ENCODE assay signal across 14 cellular contexts in the genomic region with DNA sequence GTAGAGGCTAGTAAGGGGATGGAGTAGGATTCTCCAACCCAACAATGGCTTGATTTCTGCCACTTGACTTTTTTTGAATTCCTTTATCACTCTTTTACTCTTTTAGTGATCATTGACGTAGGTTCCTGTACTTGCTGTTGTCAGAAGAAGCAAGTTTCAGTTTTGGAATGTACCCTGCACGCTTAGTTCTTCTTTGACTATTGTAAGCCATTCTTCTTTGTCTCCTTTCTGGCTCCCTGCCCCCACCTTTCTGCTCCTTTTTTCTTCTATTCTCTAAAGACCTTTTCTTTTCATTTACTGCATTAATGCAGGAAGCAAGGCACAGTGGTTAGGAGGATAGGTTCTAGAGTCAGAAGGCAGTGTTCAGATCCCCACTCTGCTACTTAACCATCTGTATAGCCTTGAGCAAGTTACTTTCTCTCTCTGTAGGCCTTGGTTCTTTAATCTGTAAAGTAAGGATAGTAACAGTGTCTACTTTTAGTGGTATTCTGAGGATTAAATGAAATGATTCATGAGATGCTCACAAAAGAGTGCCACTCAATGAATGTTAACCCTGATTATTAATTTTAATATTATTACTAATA. TPM values are rescaled to one million over a fixed set of nuclear protein-coding genes. Genes with fewer than 3 reads are reported as not detected.
DNase-seq lines count a peak whose midpoint lies in the region; ATAC-seq and TF ChIP-seq lines count a peak whose summit lies in the region.
"Had no signal": no experiment of that assay in that cellular context is flagged by ENCODE, and none has a peak within 500 bp of the region (broad histone marks: within the 10 kb centered on the region; RNA-seq: fewer than 3 reads in every experiment).

No MANE protein-coding gene starts in this region.

- no peaks in the 10 kb centered on the region for H3K4me1 ChIP-seq in BE2C

- no peak for TF ChIP-seq CTCF in WERI-Rb-1 (IDR thresholded peaks at IDR 0.05; ENCODE audit: low read depth, low read length)
- no peak for TF ChIP-seq CTCF in BE2C (IDR thresholded peaks at IDR 0.05; ENCODE audit: low read depth, low read length)

- H3K4me3 ChIP-seq in WERI-Rb-1 (ENCODE audit: low read depth, low read length): no peak overlapping the region
- no peak overlapping the region for H3K4me3 ChIP-seq in BE2C (ENCODE audit: low read depth, low read length)

- no peak overlapping the region for H3K27ac ChIP-seq in WERI-Rb-1

- peak; percentile 87 for ATAC-seq in GM18511 (IDR thresholded peaks at IDR 0.05; ENCODE audit: unreplicated experiment)
- peak; percentile 97 for ATAC-seq in GM21360 (IDR thresholded peaks at IDR 0.05; ENCODE audit: unreplicated experiment)
- peak; percentile 89 for ATAC-seq in HG03045 (IDR thresholded peaks at IDR 0.05; ENCODE audit: unreplicated experiment)
- peak; percentile 38 to 50 for ATAC-seq in naive B cell (ENCODE audit: low read depth in 2 of 2)
- ATAC-seq: Panc1 had no signal

- no peaks in the 10 kb centered on the region for H3K27me3 ChIP-seq in WERI-Rb-1 (ENCODE audit: insufficient read depth, low read depth, severe bottlenecking)
- H3K27me3 ChIP-seq in BE2C: no peaks in the 10 kb centered on the region

- H3K36me3 ChIP-seq in WERI-Rb-1 (no peaks in the 10 kb centered on the region), BE2C (no peaks in the 10 kb centered on the region)

- no peaks in the 10 kb centered on the region for H3K36me3 Mint-ChIP-seq in naive B cell

- no peak for DNase-seq in naive B cell
- DNase-seq in WERI-Rb-1: no peak
- DNase-seq in NCI-H82 (lab: John Stamatoyannopoulos, UW): no peak
- no peak for DNase-seq in BE2C
- DNase-seq in activated CD8-positive, alpha-beta memory T cell treated with anti-CD3 and anti-CD28 coated beads for 24 hours: no peak
- DNase-seq: CD4-positive, alpha-beta memory T cell; MV-4-11; NCI-H345 had no signal

- peaks cover 5 to 17% (median 9%) of the 10 kb centered on the region in 3 donors for H3K27me3 Mint-ChIP-seq in naive B cell
- H3K27me3 Mint-ChIP-seq: dendritic cell treated with granulocyte-macrophage colony-stimulating factor and Interleukin-4, amounts not matched to agents 40 ng/mL and 50 ng/mL, for 4 days had no signal

- no peaks in the 10 kb centered on the region for H3K9me3 ChIP-seq in WERI-Rb-1 (ENCODE audit: severe bottlenecking)
- no peaks in the 10 kb centered on the region for H3K9me3 ChIP-seq in BE2C

- no peak overlapping the region for H3K27ac Mint-ChIP-seq in naive B cell
- H3K27ac Mint-ChIP-seq: CD4-positive, alpha-beta memory T cell; dendritic cell treated with granulocyte-macrophage colony-stimulating factor and Interleukin-4, amounts not matched to agents 40 ng/mL and 50 ng/mL, for 4 days had no signal

- H3K4me1 Mint-ChIP-seq in naive B cell: peaks cover 0 to 4% (median 2%) of the 10 kb centered on the region in 3 donors

- H3K4me3 Mint-ChIP-seq in naive B cell: no peak overlapping the region
- H3K4me3 Mint-ChIP-seq: CD4-positive, alpha-beta memory T cell; dendritic cell treated with granulocyte-macrophage colony-stimulating factor and Interleukin-4, amounts not matched to agents 40 ng/mL and 50 ng/mL, for 4 days had no signal

- peaks cover 0 to 8% (median 0%) of the 10 kb centered on the region in 7 donors for H3K9me3 Mint-ChIP-seq in naive B cell
- H3K9me3 Mint-ChIP-seq: dendritic cell treated with granulocyte-macrophage colony-stimulating factor and Interleukin-4, amounts not matched to agents 40 ng/mL and 50 ng/mL, for 4 days had no signal

RNA-seq across cellular contexts. Expression of gene RAG2, which starts 33.8 kb away (rescaled TPM):
- polyA plus RNA-seq in naive B cell (ENCODE audit: low read depth in 6 of 6): not detected
- polyA plus RNA-seq in BE2C (2012; ENCODE audit: insufficient read depth, insufficient read length, low read depth): 0.56 TPM
- polyA plus RNA-seq: adipose tissue; CD4-positive, alpha-beta memory T cell had no signal

RNA-seq across cellular contexts. Expression of gene IFTAP, which starts 37.5 kb away (rescaled TPM):
- 1 to 10 TPM in 4 of 6 donors, under 1 TPM in 1, not detected in 1; 0.46 to 4.0 (median 2.1) TPM for polyA plus RNA-seq in naive B cell (ENCODE audit: low read depth in 6 of 6)
- 25.1 TPM for polyA plus RNA-seq in BE2C (2012; ENCODE audit: insufficient read depth, insufficient read length, low read depth)

Comparison
In these comparisons a context has a peak if more than half of its experiments do, and no peak if none do; other contexts are left out.
1. ATAC-seq: peak in every context shown above with its lines; median percentile 97 in GM21360; 89 in HG03045; 87 in GM18511; 44 in naive B cell.